Comparison of ENCODE assay signal across 1 cellular context in the genomic region with DNA sequence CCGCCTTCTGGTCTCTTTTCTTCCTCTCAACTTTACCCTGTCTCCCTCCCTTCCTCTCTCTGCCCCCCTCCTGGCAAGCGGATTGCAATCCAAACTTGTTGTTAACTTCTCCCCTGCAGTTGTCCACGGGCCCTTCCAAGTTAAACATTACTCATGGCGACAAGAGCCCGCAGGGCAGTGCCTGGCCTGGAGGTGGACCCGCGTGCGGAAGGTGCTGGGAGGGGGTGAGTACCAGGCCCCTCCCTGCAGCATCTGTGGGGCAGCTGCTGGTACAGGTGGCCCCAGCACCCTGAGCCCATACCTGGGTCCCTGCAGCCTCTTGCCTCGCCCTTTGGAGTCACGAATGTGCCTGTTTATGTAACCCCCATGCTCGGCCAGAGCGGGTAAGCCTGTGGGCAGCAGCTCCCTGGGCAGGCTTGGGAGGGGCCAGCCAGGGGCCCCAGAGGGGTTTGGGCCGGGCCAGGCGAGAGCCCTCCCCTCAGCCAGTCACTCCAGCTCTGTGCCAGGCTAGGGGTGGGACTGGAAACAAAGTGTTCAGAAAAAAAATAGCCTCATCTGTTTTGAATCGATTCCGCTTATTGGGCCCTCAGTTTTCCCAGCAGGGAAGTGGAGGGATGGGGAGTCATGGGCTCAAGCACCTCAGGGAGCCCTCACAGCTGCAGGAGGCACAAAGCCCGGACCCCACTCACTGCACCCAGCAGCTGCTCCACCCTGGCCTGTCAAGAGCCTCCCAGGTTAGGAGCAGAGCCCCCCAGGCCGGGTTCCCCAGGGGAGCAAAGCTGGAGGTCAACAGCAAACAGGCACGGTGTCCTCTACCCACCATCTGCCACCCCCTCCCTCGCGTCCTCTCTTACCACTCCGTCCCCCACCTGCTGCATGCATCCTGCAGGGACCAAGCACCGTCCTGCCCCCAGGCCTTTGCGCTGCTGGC.
TF ChIP-seq lines count a peak whose summit lies in the region.

No MANE protein-coding gene starts in this region.

TF ChIP-seq in HepG2, 621 proteins besides CTCF, POLR2A, EP300 and RAD21 (continues in another document):
- TF ChIP-seq, protein P1, sequence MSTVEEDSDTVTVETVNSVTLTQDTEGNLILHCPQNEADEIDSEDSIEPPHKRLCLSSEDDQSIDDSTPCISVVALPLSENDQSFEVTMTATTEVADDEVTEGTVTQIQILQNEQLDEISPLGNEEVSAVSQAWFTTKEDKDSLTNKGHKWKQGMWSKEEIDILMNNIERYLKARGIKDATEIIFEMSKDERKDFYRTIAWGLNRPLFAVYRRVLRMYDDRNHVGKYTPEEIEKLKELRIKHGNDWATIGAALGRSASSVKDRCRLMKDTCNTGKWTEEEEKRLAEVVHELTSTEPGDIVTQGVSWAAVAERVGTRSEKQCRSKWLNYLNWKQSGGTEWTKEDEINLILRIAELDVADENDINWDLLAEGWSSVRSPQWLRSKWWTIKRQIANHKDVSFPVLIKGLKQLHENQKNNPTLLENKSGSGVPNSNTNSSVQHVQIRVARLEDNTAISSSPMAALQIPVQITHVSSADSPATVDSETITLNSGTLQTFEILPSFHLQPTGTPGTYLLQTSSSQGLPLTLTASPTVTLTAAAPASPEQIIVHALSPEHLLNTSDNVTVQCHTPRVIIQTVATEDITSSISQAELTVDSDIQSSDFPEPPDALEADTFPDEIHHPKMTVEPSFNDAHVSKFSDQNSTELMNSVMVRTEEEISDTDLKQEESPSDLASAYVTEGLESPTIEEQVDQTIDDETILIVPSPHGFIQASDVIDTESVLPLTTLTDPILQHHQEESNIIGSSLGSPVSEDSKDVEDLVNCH (CRISPR knock-in tag; IDR thresholded peaks at IDR 0.05): no peak
- TF ChIP-seq MEIS2 (CRISPR knock-in tag; IDR thresholded peaks at IDR 0.05) (0 out of 2 replicates have a peak, but pooled peaks have one; percentile 6), FOXA1 (IDR thresholded peaks at IDR 0.05) (no peak), FOXA1 (CRISPR knock-in tag; IDR thresholded peaks at IDR 0.05) (no peak), MLLT10 (CRISPR knock-in tag; IDR thresholded peaks at IDR 0.05) (no peak), RXRB (CRISPR knock-in tag; IDR thresholded peaks at IDR 0.05; ENCODE audit: borderline replicate concordance) (peak; percentile 66; the same call in 1 of the 2 replicates), NFE2 (CRISPR knock-in tag; IDR thresholded peaks at IDR 0.05) (no peak), MXI1 (IDR thresholded peaks at IDR 0.05; ENCODE audit: borderline replicate concordance, low read depth, low read length) (peak; percentile 50; the same call in 1 of the 3 replicates), HMGA1 (CRISPR knock-in tag; conservative IDR thresholded peaks at IDR 0.05) (no peak), ZNF468 (CRISPR knock-in tag; IDR thresholded peaks at IDR 0.05) (no peak), BORCS8-MEF2B (CRISPR knock-in tag; IDR thresholded peaks at IDR 0.05) (no peak), ZSCAN31 (CRISPR knock-in tag; IDR thresholded peaks at IDR 0.05; ENCODE audit: low read depth) (0 out of 2 replicates have a peak, but pooled peaks have one; percentile 14), ZNF205 (CRISPR knock-in tag; IDR thresholded peaks at IDR 0.05) (no peak), GTF3A (CRISPR knock-in tag; conservative IDR thresholded peaks at IDR 0.05) (no peak), ZNF430 (CRISPR knock-in tag; IDR thresholded peaks at IDR 0.05) (no peak), ZNF558 (CRISPR knock-in tag; IDR thresholded peaks at IDR 0.05; ENCODE audit: borderline replicate concordance) (no peak), ZKSCAN5 (CRISPR knock-in tag; IDR thresholded peaks at IDR 0.05) (no peak), CREB1 (IDR thresholded peaks at IDR 0.05) (no peak), CREB1 (CRISPR knock-in tag; IDR thresholded peaks at IDR 0.05) (peak; percentile 50; the same call in 1 of the 2 replicates), TOE1 (CRISPR knock-in tag; IDR thresholded peaks at IDR 0.05) (no peak), YEATS4 (CRISPR knock-in tag; IDR thresholded peaks at IDR 0.05; ENCODE audit: borderline replicate concordance) (no peak), PTBP1 (IDR thresholded peaks at IDR 0.05; ENCODE audit: low read depth, low read length, poor library complexity, severe bottlenecking) (no peak), ZNF230 (CRISPR knock-in tag; IDR thresholded peaks at IDR 0.05) (no peak), FOXK1 (CRISPR knock-in tag; IDR thresholded peaks at IDR 0.05; ENCODE audit: borderline replicate concordance, low read depth) (no peak), FOXK2 (IDR thresholded peaks at IDR 0.05) (no peak), ATM (IDR thresholded peaks at IDR 0.05; ENCODE audit: borderline replicate concordance) (no peak), ZNF720 (CRISPR knock-in tag; IDR thresholded peaks at IDR 0.05) (no peak), SIN3A (IDR thresholded peaks at IDR 0.05; ENCODE audit: borderline replicate concordance, low read depth, low read length) (peak; percentile 60; the same call in 1 of the 2 replicates), ZNF747 (CRISPR knock-in tag; IDR thresholded peaks at IDR 0.05; ENCODE audit: borderline replicate concordance) (no peak; the same call in 1 of the 2 replicates), ELF3 (CRISPR knock-in tag; IDR thresholded peaks at IDR 0.05) (peak; percentile 33), ZNF251 (CRISPR knock-in tag; IDR thresholded peaks at IDR 0.05) (no peak), GFI1 (CRISPR knock-in tag; IDR thresholded peaks at IDR 0.05; ENCODE audit: borderline replicate concordance) (peak; percentile 47; the same call in 1 of the 2 replicates), PHF20 (CRISPR knock-in tag; IDR thresholded peaks at IDR 0.05) (no peak), SP1 (IDR thresholded peaks at IDR 0.05) (no peak), SP1 (CRISPR knock-in tag; IDR thresholded peaks at IDR 0.05) (peak; percentile 34; the same call in 1 of the 2 replicates)
- TF ChIP-seq, protein P2, sequence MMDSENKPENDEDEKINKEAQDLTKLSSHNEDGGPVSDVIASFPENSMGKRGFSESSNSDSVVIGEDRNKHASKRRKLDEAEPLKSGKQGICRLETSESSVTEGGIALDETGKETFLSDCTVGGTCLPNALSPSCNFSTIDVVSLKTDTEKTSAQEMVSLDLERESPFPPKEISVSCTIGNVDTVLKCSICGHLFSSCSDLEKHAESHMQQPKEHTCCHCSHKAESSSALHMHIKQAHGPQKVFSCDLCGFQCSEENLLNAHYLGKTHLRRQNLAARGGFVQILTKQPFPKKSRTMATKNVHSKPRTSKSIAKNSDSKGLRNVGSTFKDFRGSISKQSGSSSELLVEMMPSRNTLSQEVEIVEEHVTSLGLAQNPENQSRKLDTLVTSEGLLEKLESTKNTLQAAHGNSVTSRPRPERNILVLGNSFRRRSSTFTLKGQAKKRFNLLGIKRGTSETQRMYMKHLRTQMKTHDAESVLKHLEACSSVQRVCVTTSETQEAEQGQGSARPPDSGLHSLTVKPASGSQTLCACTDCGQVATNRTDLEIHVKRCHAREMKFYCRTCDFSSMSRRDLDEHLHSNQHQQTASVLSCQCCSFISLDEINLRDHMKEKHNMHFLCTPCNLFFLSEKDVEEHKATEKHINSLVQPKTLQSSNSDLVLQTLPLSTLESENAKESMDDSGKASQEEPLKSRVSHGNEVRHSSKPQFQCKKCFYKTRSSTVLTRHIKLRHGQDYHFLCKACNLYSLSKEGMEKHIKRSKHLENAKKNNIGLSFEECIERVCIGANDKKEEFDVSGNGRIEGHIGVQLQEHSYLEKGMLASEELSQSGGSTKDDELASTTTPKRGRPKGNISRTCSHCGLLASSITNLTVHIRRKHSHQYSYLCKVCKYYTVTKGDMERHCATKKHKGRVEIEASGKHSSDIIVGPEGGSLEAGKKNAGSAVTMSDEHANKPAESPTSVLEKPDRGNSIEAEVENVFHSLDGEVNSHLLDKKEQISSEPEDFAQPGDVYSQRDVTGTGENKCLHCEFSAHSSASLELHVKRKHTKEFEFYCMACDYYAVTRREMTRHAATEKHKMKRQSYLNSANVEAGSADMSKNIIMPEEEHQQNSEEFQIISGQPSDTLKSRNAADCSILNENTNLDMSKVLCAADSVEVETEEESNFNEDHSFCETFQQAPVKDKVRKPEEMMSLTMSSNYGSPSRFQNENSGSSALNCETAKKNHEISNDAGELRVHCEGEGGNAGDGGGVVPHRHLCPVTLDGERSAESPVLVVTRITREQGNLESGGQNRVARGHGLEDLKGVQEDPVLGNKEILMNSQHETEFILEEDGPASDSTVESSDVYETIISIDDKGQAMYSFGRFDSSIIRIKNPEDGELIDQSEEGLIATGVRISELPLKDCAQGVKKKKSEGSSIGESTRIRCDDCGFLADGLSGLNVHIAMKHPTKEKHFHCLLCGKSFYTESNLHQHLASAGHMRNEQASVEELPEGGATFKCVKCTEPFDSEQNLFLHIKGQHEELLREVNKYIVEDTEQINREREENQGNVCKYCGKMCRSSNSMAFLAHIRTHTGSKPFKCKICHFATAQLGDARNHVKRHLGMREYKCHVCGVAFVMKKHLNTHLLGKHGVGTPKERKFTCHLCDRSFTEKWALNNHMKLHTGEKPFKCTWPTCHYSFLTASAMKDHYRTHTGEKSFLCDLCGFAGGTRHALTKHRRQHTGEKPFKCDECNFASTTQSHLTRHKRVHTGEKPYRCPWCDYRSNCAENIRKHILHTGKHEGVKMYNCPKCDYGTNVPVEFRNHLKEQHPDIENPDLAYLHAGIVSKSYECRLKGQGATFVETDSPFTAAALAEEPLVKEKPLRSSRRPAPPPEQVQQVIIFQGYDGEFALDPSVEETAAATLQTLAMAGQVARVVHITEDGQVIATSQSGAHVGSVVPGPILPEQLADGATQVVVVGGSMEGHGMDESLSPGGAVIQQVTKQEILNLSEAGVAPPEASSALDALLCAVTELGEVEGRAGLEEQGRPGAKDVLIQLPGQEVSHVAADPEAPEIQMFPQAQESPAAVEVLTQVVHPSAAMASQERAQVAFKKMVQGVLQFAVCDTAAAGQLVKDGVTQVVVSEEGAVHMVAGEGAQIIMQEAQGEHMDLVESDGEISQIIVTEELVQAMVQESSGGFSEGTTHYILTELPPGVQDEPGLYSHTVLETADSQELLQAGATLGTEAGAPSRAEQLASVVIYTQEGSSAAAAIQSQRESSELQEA (CRISPR knock-in tag; IDR thresholded peaks at IDR 0.05; ENCODE audit: not compliant biosample characterization): no peak
- TF ChIP-seq, protein P3, sequence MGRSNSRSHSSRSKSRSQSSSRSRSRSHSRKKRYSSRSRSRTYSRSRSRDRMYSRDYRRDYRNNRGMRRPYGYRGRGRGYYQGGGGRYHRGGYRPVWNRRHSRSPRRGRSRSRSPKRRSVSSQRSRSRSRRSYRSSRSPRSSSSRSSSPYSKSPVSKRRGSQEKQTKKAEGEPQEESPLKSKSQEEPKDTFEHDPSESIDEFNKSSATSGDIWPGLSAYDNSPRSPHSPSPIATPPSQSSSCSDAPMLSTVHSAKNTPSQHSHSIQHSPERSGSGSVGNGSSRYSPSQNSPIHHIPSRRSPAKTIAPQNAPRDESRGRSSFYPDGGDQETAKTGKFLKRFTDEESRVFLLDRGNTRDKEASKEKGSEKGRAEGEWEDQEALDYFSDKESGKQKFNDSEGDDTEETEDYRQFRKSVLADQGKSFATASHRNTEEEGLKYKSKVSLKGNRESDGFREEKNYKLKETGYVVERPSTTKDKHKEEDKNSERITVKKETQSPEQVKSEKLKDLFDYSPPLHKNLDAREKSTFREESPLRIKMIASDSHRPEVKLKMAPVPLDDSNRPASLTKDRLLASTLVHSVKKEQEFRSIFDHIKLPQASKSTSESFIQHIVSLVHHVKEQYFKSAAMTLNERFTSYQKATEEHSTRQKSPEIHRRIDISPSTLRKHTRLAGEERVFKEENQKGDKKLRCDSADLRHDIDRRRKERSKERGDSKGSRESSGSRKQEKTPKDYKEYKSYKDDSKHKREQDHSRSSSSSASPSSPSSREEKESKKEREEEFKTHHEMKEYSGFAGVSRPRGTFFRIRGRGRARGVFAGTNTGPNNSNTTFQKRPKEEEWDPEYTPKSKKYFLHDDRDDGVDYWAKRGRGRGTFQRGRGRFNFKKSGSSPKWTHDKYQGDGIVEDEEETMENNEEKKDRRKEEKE (IDR thresholded peaks at IDR 0.05): no peak
- TF ChIP-seq, protein P4, sequence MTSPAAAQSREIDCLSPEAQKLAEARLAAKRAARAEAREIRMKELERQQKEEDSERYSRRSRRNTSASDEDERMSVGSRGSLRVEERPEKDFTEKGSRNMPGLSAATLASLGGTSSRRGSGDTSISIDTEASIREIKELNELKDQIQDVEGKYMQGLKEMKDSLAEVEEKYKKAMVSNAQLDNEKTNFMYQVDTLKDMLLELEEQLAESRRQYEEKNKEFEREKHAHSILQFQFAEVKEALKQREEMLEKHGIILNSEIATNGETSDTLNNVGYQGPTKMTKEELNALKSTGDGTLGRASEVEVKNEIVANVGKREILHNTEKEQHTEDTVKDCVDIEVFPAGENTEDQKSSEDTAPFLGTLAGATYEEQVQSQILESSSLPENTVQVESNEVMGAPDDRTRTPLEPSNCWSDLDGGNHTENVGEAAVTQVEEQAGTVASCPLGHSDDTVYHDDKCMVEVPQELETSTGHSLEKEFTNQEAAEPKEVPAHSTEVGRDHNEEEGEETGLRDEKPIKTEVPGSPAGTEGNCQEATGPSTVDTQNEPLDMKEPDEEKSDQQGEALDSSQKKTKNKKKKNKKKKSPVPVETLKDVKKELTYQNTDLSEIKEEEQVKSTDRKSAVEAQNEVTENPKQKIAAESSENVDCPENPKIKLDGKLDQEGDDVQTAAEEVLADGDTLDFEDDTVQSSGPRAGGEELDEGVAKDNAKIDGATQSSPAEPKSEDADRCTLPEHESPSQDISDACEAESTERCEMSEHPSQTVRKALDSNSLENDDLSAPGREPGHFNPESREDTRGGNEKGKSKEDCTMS (CRISPR knock-in tag; conservative IDR thresholded peaks at IDR 0.05): no peak
- TF ChIP-seq, protein P5, sequence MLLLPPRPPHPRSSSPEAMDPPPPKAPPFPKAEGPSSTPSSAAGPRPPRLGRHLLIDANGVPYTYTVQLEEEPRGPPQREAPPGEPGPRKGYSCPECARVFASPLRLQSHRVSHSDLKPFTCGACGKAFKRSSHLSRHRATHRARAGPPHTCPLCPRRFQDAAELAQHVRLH (CRISPR knock-in tag; IDR thresholded peaks at IDR 0.05; ENCODE audit: borderline replicate concordance, low read depth): no peak
- TF ChIP-seq, protein P6, sequence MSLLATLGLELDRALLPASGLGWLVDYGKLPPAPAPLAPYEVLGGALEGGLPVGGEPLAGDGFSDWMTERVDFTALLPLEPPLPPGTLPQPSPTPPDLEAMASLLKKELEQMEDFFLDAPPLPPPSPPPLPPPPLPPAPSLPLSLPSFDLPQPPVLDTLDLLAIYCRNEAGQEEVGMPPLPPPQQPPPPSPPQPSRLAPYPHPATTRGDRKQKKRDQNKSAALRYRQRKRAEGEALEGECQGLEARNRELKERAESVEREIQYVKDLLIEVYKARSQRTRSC (CRISPR knock-in tag; IDR thresholded peaks at IDR 0.05; ENCODE audit: low read depth): no peak
- TF ChIP-seq, protein P7, sequence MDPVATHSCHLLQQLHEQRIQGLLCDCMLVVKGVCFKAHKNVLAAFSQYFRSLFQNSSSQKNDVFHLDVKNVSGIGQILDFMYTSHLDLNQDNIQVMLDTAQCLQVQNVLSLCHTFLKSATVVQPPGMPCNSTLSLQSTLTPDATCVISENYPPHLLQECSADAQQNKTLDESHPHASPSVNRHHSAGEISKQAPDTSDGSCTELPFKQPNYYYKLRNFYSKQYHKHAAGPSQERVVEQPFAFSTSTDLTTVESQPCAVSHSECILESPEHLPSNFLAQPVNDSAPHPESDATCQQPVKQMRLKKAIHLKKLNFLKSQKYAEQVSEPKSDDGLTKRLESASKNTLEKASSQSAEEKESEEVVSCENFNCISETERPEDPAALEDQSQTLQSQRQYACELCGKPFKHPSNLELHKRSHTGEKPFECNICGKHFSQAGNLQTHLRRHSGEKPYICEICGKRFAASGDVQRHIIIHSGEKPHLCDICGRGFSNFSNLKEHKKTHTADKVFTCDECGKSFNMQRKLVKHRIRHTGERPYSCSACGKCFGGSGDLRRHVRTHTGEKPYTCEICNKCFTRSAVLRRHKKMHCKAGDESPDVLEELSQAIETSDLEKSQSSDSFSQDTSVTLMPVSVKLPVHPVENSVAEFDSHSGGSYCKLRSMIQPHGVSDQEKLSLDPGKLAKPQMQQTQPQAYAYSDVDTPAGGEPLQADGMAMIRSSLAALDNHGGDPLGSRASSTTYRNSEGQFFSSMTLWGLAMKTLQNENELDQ (CRISPR knock-in tag; IDR thresholded peaks at IDR 0.05; ENCODE audit: borderline replicate concordance): no peak
